15 cellular contexts compared by ENCODE assay signal in the genomic region with DNA sequence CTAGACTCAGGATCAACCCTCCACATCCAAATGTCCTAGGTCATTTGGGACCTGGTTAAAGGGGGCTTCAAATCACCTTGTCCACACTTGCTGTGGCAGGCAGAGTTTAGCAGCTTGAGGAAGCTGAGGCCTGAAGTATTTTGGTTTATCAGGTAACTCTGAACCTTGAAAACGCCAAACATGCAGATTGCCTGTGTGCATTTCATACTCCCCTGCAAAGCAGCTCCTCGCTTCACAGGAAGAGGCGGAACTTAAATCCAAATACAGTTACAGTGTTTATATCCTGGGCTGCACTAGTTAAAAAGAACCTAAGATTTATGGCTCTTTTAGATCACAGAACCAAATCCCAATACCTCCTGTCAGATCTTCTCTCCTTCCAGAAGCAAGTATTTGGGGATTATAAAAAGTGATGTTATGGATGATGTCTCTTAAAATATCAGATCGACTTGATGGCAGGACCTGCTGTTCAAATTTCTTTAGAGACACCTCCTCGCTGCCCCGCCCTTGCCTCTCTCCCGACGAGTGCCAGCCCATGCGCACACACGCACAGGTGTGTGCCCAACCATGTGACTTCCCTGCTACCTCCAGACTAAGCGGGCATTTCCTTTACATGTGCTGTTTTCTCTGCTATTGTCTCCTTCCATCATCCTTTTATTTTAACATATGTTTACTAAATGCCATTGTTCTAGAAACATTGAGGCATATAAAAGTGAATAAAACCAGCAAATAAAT.
"Had no signal": no experiment of that assay in that cellular context is flagged by ENCODE, and none has a peak within 500 bp of the region (broad histone marks: within the 10 kb centered on the region; RNA-seq: fewer than 3 reads in every experiment).

No MANE protein-coding gene starts in this region.

- H3K9me3 Mint-ChIP-seq: activated CD8-positive, alpha-beta T cell treated with anti-CD3 and anti-CD28 coated beads for 36 hours; activated naive CD4-positive, alpha-beta T cell treated with anti-CD3 and anti-CD28 coated beads, Interleukin-2, amount 10 ng/mL, durations not matched to agents 7 days and 5 days; neural crest cell; stimulated activated naive B cell treated with anti-CD40 and anti-IgM and Interleukin-4, amounts not matched to agents 10 μg/mL and 1 μg/mL and 100 μg/mL, for 72 hours had no signal

- H3K9me3 ChIP-seq: spleen, upper lobe of left lung had no signal

- H3K4me3 Mint-ChIP-seq: activated CD8-positive, alpha-beta T cell treated with anti-CD3 and anti-CD28 coated beads for 36 hours; activated naive CD4-positive, alpha-beta T cell treated with anti-CD3 and anti-CD28 coated beads, Interleukin-2, amount 10 ng/mL, durations not matched to agents 7 days and 5 days; neural crest cell; stimulated activated naive B cell treated with anti-CD40 and anti-IgM and Interleukin-4, amounts not matched to agents 10 μg/mL and 1 μg/mL and 100 μg/mL, for 72 hours had no signal

- H3K4me1 ChIP-seq: spleen had no signal

- H3K27me3 Mint-ChIP-seq: activated naive CD4-positive, alpha-beta T cell treated with anti-CD3 and anti-CD28 coated beads, Interleukin-2, amount 10 ng/mL, durations not matched to agents 7 days and 5 days had no signal

- H3K27ac Mint-ChIP-seq: activated CD8-positive, alpha-beta T cell treated with anti-CD3 and anti-CD28 coated beads for 36 hours; activated naive CD4-positive, alpha-beta T cell treated with anti-CD3 and anti-CD28 coated beads, Interleukin-2, amount 10 ng/mL, durations not matched to agents 7 days and 5 days; stimulated activated naive B cell treated with anti-CD40 and anti-IgM and Interleukin-4, amounts not matched to agents 10 μg/mL and 1 μg/mL and 100 μg/mL, for 72 hours had no signal

- H3K4me3 ChIP-seq: spleen, upper lobe of left lung had no signal

- H3K27me3 ChIP-seq: upper lobe of left lung had no signal

- H3K36me3 ChIP-seq: spleen, upper lobe of left lung had no signal

- H3K4me1 Mint-ChIP-seq: activated naive CD4-positive, alpha-beta T cell treated with anti-CD3 and anti-CD28 coated beads, Interleukin-2, amount 10 ng/mL, durations not matched to agents 7 days and 5 days; neural crest cell; stimulated activated naive B cell treated with anti-CD40 and anti-IgM and Interleukin-4, amounts not matched to agents 10 μg/mL and 1 μg/mL and 100 μg/mL, for 72 hours had no signal

- H3K36me3 Mint-ChIP-seq: activated naive CD4-positive, alpha-beta T cell treated with anti-CD3 and anti-CD28 coated beads, Interleukin-2, amount 10 ng/mL, durations not matched to agents 7 days and 5 days; stimulated activated naive B cell treated with anti-CD40 and anti-IgM and Interleukin-4, amounts not matched to agents 10 μg/mL and 1 μg/mL and 100 μg/mL, for 72 hours had no signal

- DNase-seq: activated CD8-positive, alpha-beta memory T cell treated with anti-CD3 and anti-CD28 coated beads, Interleukin-2, amount 50 U/mL, for 4 hours; activated CD8-positive, alpha-beta T cell treated with anti-CD3 and anti-CD28 coated beads for 36 hours; activated naive CD4-positive, alpha-beta T cell treated with anti-CD3 and anti-CD28 coated beads, Interleukin-2, amount 10 ng/mL, durations not matched to agents 7 days and 5 days; central memory CD4-positive, alpha-beta T cell; cortex of kidney; effector memory CD4-positive, alpha-beta T cell; hypothalamus; right cardiac atrium; spleen; stimulated activated CD4-positive, alpha-beta T cell treated with anti-CD3 and anti-CD28 coated beads, Interleukin-1b, Interleukin-23, amount 100 ng/mL, for 48 hours; stimulated activated naive B cell treated with anti-CD40 and anti-IgM and Interleukin-4, amounts not matched to agents 10 μg/mL and 1 μg/mL and 100 μg/mL, for 72 hours; substantia nigra; upper lobe of left lung had no signal

- ATAC-seq: activated CD8-positive, alpha-beta T cell treated with anti-CD3 and anti-CD28 coated beads for 36 hours; right cardiac atrium; stimulated activated naive B cell treated with anti-CD40 and anti-IgM and Interleukin-4, amounts not matched to agents 10 μg/mL and 1 μg/mL and 100 μg/mL, for 72 hours had no signal

- H3K27ac ChIP-seq: epithelial cell of prostate, spleen, upper lobe of left lung had no signal
